ENCODE assay signal across 1 cellular context in the genomic region with DNA sequence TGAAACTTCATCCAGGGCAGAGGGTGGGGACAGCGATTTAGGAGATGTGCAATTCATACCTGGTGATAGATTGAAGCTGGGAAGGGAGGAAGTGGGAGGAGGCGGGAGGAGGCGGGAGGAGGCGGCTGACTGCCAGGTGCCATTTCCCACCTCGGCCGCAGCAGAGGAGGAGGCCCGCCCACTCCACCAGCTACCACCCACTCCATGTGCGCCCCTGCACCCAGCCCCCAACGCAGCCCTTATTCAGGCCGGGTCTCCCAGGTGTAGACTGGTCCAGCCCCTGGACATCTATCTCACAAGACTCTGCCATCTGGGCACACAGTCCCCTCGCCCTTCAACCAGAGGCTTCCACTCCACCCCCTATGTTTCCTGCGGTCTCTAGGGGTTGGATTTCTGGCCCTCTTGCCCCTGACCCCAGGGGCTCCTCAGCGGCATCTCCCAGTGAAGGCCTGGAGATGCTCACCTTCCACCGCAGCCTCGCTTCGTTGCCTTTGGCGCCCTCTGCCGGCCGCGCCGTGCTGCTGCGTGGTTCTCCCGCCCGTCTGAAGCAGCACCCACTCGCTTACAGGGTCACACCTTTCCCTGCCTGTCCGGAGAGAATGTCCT.
TF ChIP-seq lines count a peak whose summit lies in the region.

No MANE protein-coding gene starts in this region.

TF ChIP-seq in HepG2, 621 proteins besides CTCF, POLR2A, EP300 and RAD21 (continued from another document and continues in another):
- TF ChIP-seq AKNA (CRISPR knock-in tag; IDR thresholded peaks at IDR 0.05; ENCODE audit: borderline replicate concordance): no peak
- TF ChIP-seq, protein P1, sequence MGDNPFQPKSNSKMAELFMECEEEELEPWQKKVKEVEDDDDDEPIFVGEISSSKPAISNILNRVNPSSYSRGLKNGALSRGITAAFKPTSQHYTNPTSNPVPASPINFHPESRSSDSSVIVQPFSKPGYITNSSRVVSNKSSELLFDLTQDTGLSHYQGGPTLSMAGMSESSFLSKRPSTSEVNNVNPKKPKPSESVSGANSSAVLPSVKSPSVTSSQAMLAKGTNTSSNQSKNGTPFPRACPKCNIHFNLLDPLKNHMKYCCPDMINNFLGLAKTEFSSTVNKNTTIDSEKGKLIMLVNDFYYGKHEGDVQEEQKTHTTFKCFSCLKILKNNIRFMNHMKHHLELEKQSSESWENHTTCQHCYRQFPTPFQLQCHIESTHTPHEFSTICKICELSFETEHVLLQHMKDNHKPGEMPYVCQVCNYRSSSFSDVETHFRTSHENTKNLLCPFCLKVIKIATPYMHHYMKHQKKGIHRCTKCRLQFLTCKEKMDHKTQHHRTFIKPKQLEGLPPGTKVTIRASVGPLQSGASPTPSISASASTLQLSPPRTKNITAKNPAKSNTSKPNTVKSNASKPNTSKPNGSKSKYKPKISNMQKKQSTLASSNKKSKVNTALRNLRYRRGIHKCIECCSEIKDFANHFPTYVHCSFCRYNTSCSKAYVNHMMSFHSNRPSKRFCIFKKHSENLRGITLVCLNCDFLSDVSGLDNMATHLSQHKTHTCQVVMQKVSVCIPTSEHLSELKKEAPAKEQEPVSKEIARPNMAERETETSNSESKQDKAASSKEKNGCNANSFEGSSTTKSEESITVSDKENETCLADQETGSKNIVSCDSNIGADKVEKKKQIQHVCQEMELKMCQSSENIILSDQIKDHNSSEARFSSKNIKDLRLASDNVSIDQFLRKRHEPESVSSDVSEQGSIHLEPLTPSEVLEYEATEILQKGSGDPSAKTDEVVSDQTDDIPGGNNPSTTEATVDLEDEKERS (CRISPR knock-in tag; IDR thresholded peaks at IDR 0.05): no peak
- peak; percentile 57; the same call in 1 of the 2 replicates for TF ChIP-seq ZNF747 (CRISPR knock-in tag; IDR thresholded peaks at IDR 0.05; ENCODE audit: borderline replicate concordance)
- TF ChIP-seq KDM4B (CRISPR knock-in tag; IDR thresholded peaks at IDR 0.05): no peak; the same call in 1 of the 2 replicates
- peak; percentile 29; the same call in 1 of the 2 replicates for TF ChIP-seq UBTF (CRISPR knock-in tag; IDR thresholded peaks at IDR 0.05)
- TF ChIP-seq NRL (CRISPR knock-in tag; IDR thresholded peaks at IDR 0.05; ENCODE audit: borderline replicate concordance): no peak
- TF ChIP-seq ZBTB3 (CRISPR knock-in tag; IDR thresholded peaks at IDR 0.05; ENCODE audit: borderline replicate concordance, low read depth): no peak
- TF ChIP-seq MYC (CRISPR knock-in tag; IDR thresholded peaks at IDR 0.05; ENCODE audit: borderline replicate concordance): peak; percentile 56; the same call in 1 of the 2 replicates
- TF ChIP-seq ZFAT (CRISPR knock-in tag; conservative IDR thresholded peaks at IDR 0.05): no peak
- TF ChIP-seq SKI (IDR thresholded peaks at IDR 0.05; ENCODE audit: partially characterized antibody): no peak
- no peak for TF ChIP-seq ZNF713 (CRISPR knock-in tag; IDR thresholded peaks at IDR 0.05)
- no peak for TF ChIP-seq ETV5 (CRISPR knock-in tag; IDR thresholded peaks at IDR 0.05; ENCODE audit: borderline replicate concordance)
- TF ChIP-seq E2F2 (CRISPR knock-in tag; IDR thresholded peaks at IDR 0.05; ENCODE audit: borderline replicate concordance): no peak
- no peak for TF ChIP-seq ZNF709 (CRISPR knock-in tag; IDR thresholded peaks at IDR 0.05)
- TF ChIP-seq ZFP90 (CRISPR knock-in tag; IDR thresholded peaks at IDR 0.05; ENCODE audit: borderline replicate concordance): no peak
- TF ChIP-seq FOXA1 (IDR thresholded peaks at IDR 0.05): no peak
- TF ChIP-seq FOXA1 (CRISPR knock-in tag; IDR thresholded peaks at IDR 0.05): no peak
- peak; percentile 24; the same call in 1 of the 2 replicates for TF ChIP-seq MTF2 (CRISPR knock-in tag; IDR thresholded peaks at IDR 0.05; ENCODE audit: borderline replicate concordance)
- no peak for TF ChIP-seq ZNF567 (CRISPR knock-in tag; IDR thresholded peaks at IDR 0.05; ENCODE audit: borderline replicate concordance)
- no peak for TF ChIP-seq POGZ (CRISPR knock-in tag; IDR thresholded peaks at IDR 0.05)
- no peak for TF ChIP-seq LCORL (IDR thresholded peaks at IDR 0.05)
- TF ChIP-seq LCORL (CRISPR knock-in tag; IDR thresholded peaks at IDR 0.05): no peak
- TF ChIP-seq BATF2 (CRISPR knock-in tag; IDR thresholded peaks at IDR 0.05): peak; percentile 72; the same call in 1 of the 2 replicates
- TF ChIP-seq, protein P2, sequence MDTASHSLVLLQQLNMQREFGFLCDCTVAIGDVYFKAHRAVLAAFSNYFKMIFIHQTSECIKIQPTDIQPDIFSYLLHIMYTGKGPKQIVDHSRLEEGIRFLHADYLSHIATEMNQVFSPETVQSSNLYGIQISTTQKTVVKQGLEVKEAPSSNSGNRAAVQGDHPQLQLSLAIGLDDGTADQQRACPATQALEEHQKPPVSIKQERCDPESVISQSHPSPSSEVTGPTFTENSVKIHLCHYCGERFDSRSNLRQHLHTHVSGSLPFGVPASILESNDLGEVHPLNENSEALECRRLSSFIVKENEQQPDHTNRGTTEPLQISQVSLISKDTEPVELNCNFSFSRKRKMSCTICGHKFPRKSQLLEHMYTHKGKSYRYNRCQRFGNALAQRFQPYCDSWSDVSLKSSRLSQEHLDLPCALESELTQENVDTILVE (CRISPR knock-in tag; IDR thresholded peaks at IDR 0.05): no peak
- TF ChIP-seq ZNF296 (CRISPR knock-in tag; conservative IDR thresholded peaks at IDR 0.05): no peak
- no peak for TF ChIP-seq ZBTB4 (CRISPR knock-in tag; IDR thresholded peaks at IDR 0.05; ENCODE audit: borderline replicate concordance)
- no peak for TF ChIP-seq ZNF468 (CRISPR knock-in tag; IDR thresholded peaks at IDR 0.05)
- no peak for TF ChIP-seq EEA1 (CRISPR knock-in tag; IDR thresholded peaks at IDR 0.05; ENCODE audit: borderline replicate concordance)
- no peak for TF ChIP-seq PRPF4 (IDR thresholded peaks at IDR 0.05; ENCODE audit: low read depth, low read length, poor library complexity, severe bottlenecking)
- no peak for TF ChIP-seq ZNF20 (CRISPR knock-in tag; IDR thresholded peaks at IDR 0.05)
- TF ChIP-seq, protein P3, sequence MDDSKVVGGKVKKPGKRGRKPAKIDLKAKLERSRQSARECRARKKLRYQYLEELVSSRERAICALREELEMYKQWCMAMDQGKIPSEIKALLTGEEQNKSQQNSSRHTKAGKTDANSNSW (CRISPR knock-in tag; IDR thresholded peaks at IDR 0.05; ENCODE audit: borderline replicate concordance): no peak
- no peak for TF ChIP-seq NPAS2 (CRISPR knock-in tag; IDR thresholded peaks at IDR 0.05; ENCODE audit: borderline replicate concordance)
- TF ChIP-seq ZNF124 (CRISPR knock-in tag; IDR thresholded peaks at IDR 0.05): 0 out of 2 replicates have a peak, but pooled peaks have one; percentile 26
- TF ChIP-seq, protein P4, sequence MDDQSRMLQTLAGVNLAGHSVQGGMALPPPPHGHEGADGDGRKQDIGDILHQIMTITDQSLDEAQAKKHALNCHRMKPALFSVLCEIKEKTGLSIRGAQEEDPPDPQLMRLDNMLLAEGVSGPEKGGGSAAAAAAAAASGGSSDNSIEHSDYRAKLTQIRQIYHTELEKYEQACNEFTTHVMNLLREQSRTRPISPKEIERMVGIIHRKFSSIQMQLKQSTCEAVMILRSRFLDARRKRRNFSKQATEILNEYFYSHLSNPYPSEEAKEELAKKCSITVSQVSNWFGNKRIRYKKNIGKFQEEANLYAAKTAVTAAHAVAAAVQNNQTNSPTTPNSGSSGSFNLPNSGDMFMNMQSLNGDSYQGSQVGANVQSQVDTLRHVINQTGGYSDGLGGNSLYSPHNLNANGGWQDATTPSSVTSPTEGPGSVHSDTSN (CRISPR knock-in tag; IDR thresholded peaks at IDR 0.05; ENCODE audit: borderline replicate concordance): no peak
- no peak for TF ChIP-seq TERF1 (CRISPR knock-in tag; IDR thresholded peaks at IDR 0.05)
